8 cellular contexts compared by ENCODE assay signal in genomic region chr1:64966158-64966963, GRCh38. TPM values are rescaled to one million over a fixed set of nuclear protein-coding genes. Genes with fewer than 3 reads are reported as not detected.
DNase-seq lines count a peak whose midpoint lies in the region; ATAC-seq and TF ChIP-seq lines count a peak whose summit lies in the region.

Gene JAK1, minus strand, starts transcription at chr1:64966549. Its CDS starts 80,285 bp downstream, at chr1:64886264.

- peak within 1 kb of the TSS; percentile 79 for H3K4me3 ChIP-seq in neuron (ENCODE audit: low read length)

- DNase-seq in ELR (ENCODE audit: low read depth) (peak; percentile 86), GOT3 (lab: John Stamatoyannopoulos, UW) (peak; percentile 78), LHCN-M2 (ENCODE audit: low read depth) (peak; percentile 68), SHP77 treated with DMSO at 0.1 percent for 48 hours (lab: John Stamatoyannopoulos, UW) (peak; percentile 56), activated gamma-delta T cell treated with Interleukin-2 at 50 U/mL for 16 hours (peak; percentile 91), foreskin keratinocyte (peak in 1 of 2 donors; percentile 34), stromal cell of bone marrow (ENCODE audit: low read depth) (peak; percentile 62)

- H3K4me1 ChIP-seq in foreskin keratinocyte: peaks cover 27% of the 10 kb centered on the region
- peaks cover 16% of the 10 kb centered on the region for H3K4me1 ChIP-seq in neuron (ENCODE audit: insufficient read depth, low read length)

- no peaks in the 10 kb centered on the region for H3K9me3 ChIP-seq in neuron (ENCODE audit: low read length)

- ATAC-seq in foreskin keratinocyte: peak; percentile 90

- H3K27me3 ChIP-seq in foreskin keratinocyte (no peaks in the 10 kb centered on the region), neuron (ENCODE audit: insufficient read depth, low read length) (no peaks in the 10 kb centered on the region)

- peak within 1 kb of the TSS; percentile 84 for H2AFZ ChIP-seq in neuron (ENCODE audit: low read depth, low read length)

- H3K27ac ChIP-seq in foreskin keratinocyte: peak within 1 kb of the TSS; percentile 98

- no peak for TF ChIP-seq CTCF in foreskin keratinocyte (conservative IDR thresholded peaks at IDR 0.05)

- H3K36me3 ChIP-seq in neuron (ENCODE audit: insufficient read depth, low read length): no peaks in the 10 kb centered on the region

RNA-seq across cellular contexts. Expression of gene JAK1, which starts in this region (rescaled TPM):
- 64.8 and 67.6 TPM in 2 replicates for total RNA-seq in LHCN-M2 (2014; rRNA removed)
- 35.8 TPM for polyA plus RNA-seq in LHCN-M2 (2012)
- 60.7 and 67.8 TPM in 2 replicates for total RNA-seq in foreskin keratinocyte
- polyA plus RNA-seq in foreskin keratinocyte: 17.8 and 18.5 TPM in 2 replicates
